In genomic region chr6:42243046-42243445, GRCh38 we compare ENCODE assay signal across 3 cellular contexts.
TF ChIP-seq lines count a peak whose summit lies in the region.

No MANE protein-coding gene starts in this region.

TF ChIP-seq in GM23338, 12 proteins besides CTCF, POLR2A, EP300 and RAD21 (continues in another document):
- TF ChIP-seq ETS1 (IDR thresholded peaks at IDR 0.05): no peak
- no peak for TF ChIP-seq NANOG (IDR thresholded peaks at IDR 0.05; ENCODE audit: borderline replicate concordance)
- TF ChIP-seq EZH2phosphoT487 (IDR thresholded peaks at IDR 0.05; ENCODE audit: unreplicated experiment): no peak
- TF ChIP-seq ZNF462 (CRISPR knock-in tag; IDR thresholded peaks at IDR 0.05): no peak

TF ChIP-seq in IMR-90, 13 proteins besides CTCF, POLR2A, EP300 and RAD21:
- TF ChIP-seq MAZ (IDR thresholded peaks at IDR 0.05; ENCODE audit: borderline replicate concordance, low read depth, low read length) (no peak), SMC3 (IDR thresholded peaks at IDR 0.05; ENCODE audit: low read depth, low read length) (no peak), RFX5 (IDR thresholded peaks at IDR 0.05; ENCODE audit: low read depth, low read length) (no peak), BHLHE40 (IDR thresholded peaks at IDR 0.05; ENCODE audit: low read depth, low read length) (no peak), USF2 (IDR thresholded peaks at IDR 0.05; ENCODE audit: low read depth, low read length) (no peak), RCOR1 (IDR thresholded peaks at IDR 0.05; ENCODE audit: insufficient replicate concordance, low read length) (no peak), NFE2L2 (IDR thresholded peaks at IDR 0.05; ENCODE audit: low read depth, low read length) (no peak), CHD1 (IDR thresholded peaks at IDR 0.05; ENCODE audit: low read depth, low read length) (no peak), CEBPB (IDR thresholded peaks at IDR 0.05; ENCODE audit: low read depth, low read length) (no peak), ELK1 (IDR thresholded peaks at IDR 0.05; ENCODE audit: borderline replicate concordance, low read depth, low read length) (no peak), MAFK (IDR thresholded peaks at IDR 0.05; ENCODE audit: low read depth, low read length) (no peak), MXI1 (IDR thresholded peaks at IDR 0.05; ENCODE audit: borderline replicate concordance, low read depth, low read length) (no peak), FOS (IDR thresholded peaks at IDR 0.05; ENCODE audit: low read depth, low read length) (no peak)
TF ChIP-seq in IMR-90: peak in this region for 0.

TF ChIP-seq in endothelial cell of umbilical vein, 7 proteins besides CTCF, POLR2A, EP300 and RAD21:
- TF ChIP-seq EZH2 (IDR thresholded peaks at IDR 0.05; ENCODE audit: borderline replicate concordance, low read depth, low read length, severe bottlenecking) (no peak), FOS (IDR thresholded peaks at IDR 0.05; ENCODE audit: borderline replicate concordance, insufficient read depth, low read length) (no peak), MYC (IDR thresholded peaks at IDR 0.05; ENCODE audit: low read depth, low read length) (no peak)
- TF ChIP-seq, protein P1, sequence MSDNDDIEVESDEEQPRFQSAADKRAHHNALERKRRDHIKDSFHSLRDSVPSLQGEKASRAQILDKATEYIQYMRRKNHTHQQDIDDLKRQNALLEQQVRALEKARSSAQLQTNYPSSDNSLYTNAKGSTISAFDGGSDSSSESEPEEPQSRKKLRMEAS (IDR thresholded peaks at IDR 0.05; ENCODE audit: insufficient read depth, insufficient read length): no peak
